Comparison of ENCODE assay signal across 8 cellular contexts in genomic region chr2:160394153-160394552, GRCh38.
A peak's percentile ranks its signal among the peaks of the same experiment; 100 is the strongest.
DNase-seq lines count a peak whose midpoint lies in the region; ATAC-seq and TF ChIP-seq lines count a peak whose summit lies in the region.

No MANE protein-coding gene starts in this region.

- WGBS in body of pancreas, 2 donors: 61 to 94% methylated on average over 1 of the region's 1 CpG
- WGBS in testis, 2 donors: 65% methylated on average over 1 of the region's 1 CpG

- peak; percentile 92 for ATAC-seq in CD8-positive, alpha-beta T cell
- peak; percentile 99 for ATAC-seq in GM19463 (IDR thresholded peaks at IDR 0.05; ENCODE audit: unreplicated experiment)
- ATAC-seq in HG03439 (IDR thresholded peaks at IDR 0.05; ENCODE audit: unreplicated experiment): peak; percentile 99
- peak; percentile 89 for ATAC-seq in activated CD8-positive, alpha-beta T cell treated with anti-CD3 and anti-CD28 coated beads for 36 hours
- no peak for ATAC-seq in body of pancreas

- H3K9me3 ChIP-seq in CD8-positive, alpha-beta T cell (ENCODE audit: low read length): no peaks in the 10 kb centered on the region
- H3K9me3 ChIP-seq in body of pancreas: no peaks in the 10 kb centered on the region
- no peaks in the 10 kb centered on the region for H3K9me3 ChIP-seq in testis

- no peaks in the 10 kb centered on the region for H3K9me3 Mint-ChIP-seq in CD8-positive, alpha-beta T cell
- no peaks in the 10 kb centered on the region for H3K9me3 Mint-ChIP-seq in activated CD8-positive, alpha-beta T cell treated with anti-CD3 and anti-CD28 coated beads for 36 hours

- CTCF ChIA-PET in CD8-positive, alpha-beta T cell (lab: Charles Lee): interaction anchor here (1.0 to 1.5 kb wide), 4 partner anchors 34 to 124 kb away, joined by 3 to 4 read pairs (median 4); no protein-coding TSS in a partner anchor
- CTCF ChIA-PET in activated CD8-positive, alpha-beta T cell treated with anti-CD3 and anti-CD28 coated beads for 36 hours (lab: Charles Lee): interaction anchor here (1.2 to 3.9 kb wide), 2 partner anchors 10 to 34 kb away, joined by 3 to 24 read pairs; no protein-coding TSS in a partner anchor

- no peaks in the 10 kb centered on the region for H3K27me3 Mint-ChIP-seq in CD8-positive, alpha-beta T cell (ENCODE audit: low read depth)
- H3K27me3 Mint-ChIP-seq in activated CD8-positive, alpha-beta T cell treated with anti-CD3 and anti-CD28 coated beads for 36 hours: no peaks in the 10 kb centered on the region

- H3K4me3 ChIP-seq in CD8-positive, alpha-beta T cell (ENCODE audit: low read depth, low read length): peak overlapping the region; percentile 21
- H3K4me3 ChIP-seq in body of pancreas (no peak overlapping the region), testis (no peak overlapping the region)

- POLR2A ChIA-PET in CD8-positive, alpha-beta T cell (lab: Charles Lee): interaction anchor here (0.8 to 3.4 kb wide), 3 partner anchors 10 to 313 kb away, joined by 4 to 10 read pairs (median 5); no protein-coding TSS in a partner anchor
- POLR2A ChIA-PET in activated CD8-positive, alpha-beta T cell treated with anti-CD3 and anti-CD28 coated beads for 36 hours (lab: Charles Lee): interaction anchor here (0.7 to 2.1 kb wide), 3 partner anchors 9 to 40 kb away, joined by 3 to 8 read pairs (median 4); no protein-coding TSS in a partner anchor

- H3K4me1 ChIP-seq in CD8-positive, alpha-beta T cell (ENCODE audit: insufficient read depth, low read length): peaks cover 88% of the 10 kb centered on the region
- H3K4me1 ChIP-seq in body of pancreas (no peaks in the 10 kb centered on the region), testis (no peaks in the 10 kb centered on the region)

- no peaks in the 10 kb centered on the region for H3K27me3 ChIP-seq in CD8-positive, alpha-beta T cell (ENCODE audit: insufficient read depth, low read length)
- H3K27me3 ChIP-seq in body of pancreas (no peaks in the 10 kb centered on the region), testis (no peaks in the 10 kb centered on the region)

- intact Hi-C loops in CD8-positive, alpha-beta T cell (cut with DNase I, micrococcal nuclease): loop anchor here (1.0 to 5.0 kb wide), 5 partner anchors 10 to 37 kb away; no protein-coding TSS in a partner anchor
- intact Hi-C loops in activated CD8-positive, alpha-beta T cell treated with anti-CD3 and anti-CD28 coated beads for 36 hours (cut with micrococcal nuclease): loop anchor here (5.0 kb wide), 1 partner anchor 47 kb away; no protein-coding TSS in a partner anchor
- intact Hi-C loops in body of pancreas (cut with DNase I) (no loop called here), testis (cut with DNase I; ENCODE audit: low total_unique reads) (no loop called here)

- peak overlapping the region; percentile 86 for H3K27ac Mint-ChIP-seq in CD8-positive, alpha-beta T cell
- peak overlapping the region; percentile 92 for H3K27ac Mint-ChIP-seq in activated CD8-positive, alpha-beta T cell treated with anti-CD3 and anti-CD28 coated beads for 36 hours

- H3K36me3 ChIP-seq in CD8-positive, alpha-beta T cell (ENCODE audit: insufficient read depth, low read length): no peaks in the 10 kb centered on the region
- H3K36me3 ChIP-seq in body of pancreas (replicated peaks in 1 of 2; ENCODE audit: insufficient read depth in 1 of 2, low read depth in 2 of 2) (no peaks in the 10 kb centered on the region), testis (ENCODE audit: low read depth, missing control alignments) (no peaks in the 10 kb centered on the region)

- H3K36me3 Mint-ChIP-seq in CD8-positive, alpha-beta T cell: peaks cover 12% of the 10 kb centered on the region
- H3K36me3 Mint-ChIP-seq in activated CD8-positive, alpha-beta T cell treated with anti-CD3 and anti-CD28 coated beads for 36 hours (ENCODE audit: low read depth): peaks cover 10% of the 10 kb centered on the region

- TF ChIP-seq POLR2A in body of pancreas (IDR thresholded peaks at IDR 0.05): no peak
- no peak for TF ChIP-seq POLR2A in testis (IDR thresholded peaks at IDR 0.05)

- TF ChIP-seq CTCF in CD8-positive, alpha-beta T cell (IDR thresholded peaks at IDR 0.05): no peak
- TF ChIP-seq CTCF in activated CD8-positive, alpha-beta T cell treated with anti-CD3 and anti-CD28 coated beads for 36 hours (IDR thresholded peaks at IDR 0.05): no peak
- no peak for TF ChIP-seq CTCF in body of pancreas (IDR thresholded peaks at IDR 0.05)
- no peak for TF ChIP-seq CTCF in testis (IDR thresholded peaks at IDR 0.05)

- DNase-seq in CD8-positive, alpha-beta T cell: no peak
- DNase-seq in activated CD8-positive, alpha-beta T cell treated with anti-CD3 and anti-CD28 coated beads for 36 hours: no peak
- no peak for DNase-seq in body of pancreas
- no peak for DNase-seq in NCI-H82 treated with DMSO at 0.1 percent for 48 hours (lab: John Stamatoyannopoulos, UW; ENCODE audit: unreplicated experiment)
- DNase-seq in testis: no peak
- DNase-seq in COLO829 (ENCODE audit: low spot score): no peak

- no peak overlapping the region for H3K27ac ChIP-seq in CD8-positive, alpha-beta T cell (ENCODE audit: low read depth, low read length)
- H3K27ac ChIP-seq in body of pancreas (no peak overlapping the region), testis (no peak overlapping the region)

- H3K4me1 Mint-ChIP-seq in CD8-positive, alpha-beta T cell (ENCODE audit: low read depth): peaks cover 64% of the 10 kb centered on the region
- H3K4me1 Mint-ChIP-seq in activated CD8-positive, alpha-beta T cell treated with anti-CD3 and anti-CD28 coated beads for 36 hours (ENCODE audit: low read depth): peaks cover 57% of the 10 kb centered on the region

- peak overlapping the region; percentile 50 for H3K4me3 Mint-ChIP-seq in CD8-positive, alpha-beta T cell
- peak overlapping the region; percentile 53 for H3K4me3 Mint-ChIP-seq in activated CD8-positive, alpha-beta T cell treated with anti-CD3 and anti-CD28 coated beads for 36 hours

Comparison
In these comparisons a context has a peak if more than half of its experiments do, and no peak if none do; other contexts are left out.
1. intact Hi-C loops: an anchor here in CD8-positive, alpha-beta T cell (1.0 to 5.0 kb wide) and activated CD8-positive, alpha-beta T cell treated with anti-CD3 and anti-CD28 coated beads for 36 hours (5.0 kb wide); none called in body of pancreas and testis.